20 cellular contexts compared by ENCODE assay signal in the genomic region with DNA sequence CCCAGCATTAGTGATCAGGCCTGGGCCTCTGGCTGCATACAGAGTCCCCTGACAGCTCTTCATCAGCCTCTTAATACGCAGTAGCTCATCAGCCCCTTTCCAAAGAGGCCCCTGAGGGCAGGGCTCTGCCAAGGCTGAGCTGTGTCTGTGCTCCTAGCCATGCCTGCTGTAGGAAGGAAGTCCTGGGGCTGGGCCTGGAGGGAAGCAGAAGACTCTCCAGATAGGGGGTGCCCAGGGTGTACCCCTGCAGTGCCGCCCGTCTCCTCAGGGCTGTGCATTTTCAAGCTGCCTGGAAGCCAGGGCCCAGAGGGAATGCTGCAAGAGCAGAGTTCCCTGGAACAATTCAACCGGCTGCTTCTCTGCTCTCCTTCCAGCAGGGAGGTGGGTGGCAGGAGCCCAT.
"Had no signal": no experiment of that assay in that cellular context is flagged by ENCODE, and none has a peak within 500 bp of the region (broad histone marks: within the 10 kb centered on the region; RNA-seq: fewer than 3 reads in every experiment).

No MANE protein-coding gene starts in this region.

- H3K4me1 ChIP-seq: colonic mucosa, foreskin keratinocyte, pancreas had no signal

- DNase-seq: cerebellar nuclear complex; colonic mucosa; effector CD4-positive, alpha-beta T cell; endodermal cell; erythroblast; foreskin keratinocyte; mammary epithelial cell; natural killer cell; nucleus accumbens; sigmoid colon; stimulated activated CD4-positive, alpha-beta T cell treated with anti-CD3 and anti-CD28 coated beads, Interleukin-12 subunit alpha, Interleukin-12 subunit beta, amount 100 ng/mL, for 4 hours; stimulated activated naive CD4-positive, alpha-beta T cell; stomach; substantia nigra; transverse colon had no signal

- ATAC-seq: foreskin keratinocyte, natural killer cell, pancreas had no signal

- H3K4me1 Mint-ChIP-seq: natural killer cell had no signal

- H3K4me3 Mint-ChIP-seq: endodermal cell, natural killer cell, neural crest cell had no signal

- H3K27ac ChIP-seq: colonic mucosa, foreskin keratinocyte, pancreas, sigmoid colon, skin epidermis, stomach, thoracic aorta had no signal

- H3K9me3 Mint-ChIP-seq: endodermal cell, natural killer cell, neural crest cell had no signal

- H3K4me3 ChIP-seq: colonic mucosa, pancreas, sigmoid colon, skin epidermis, stomach, thoracic aorta, transverse colon had no signal

- H3K36me3 Mint-ChIP-seq: natural killer cell had no signal

- H3K27ac Mint-ChIP-seq: endodermal cell, natural killer cell, progenitor cell of endocrine pancreas had no signal

- H3K27me3 ChIP-seq: colonic mucosa, pancreas had no signal

- H3K36me3 ChIP-seq: colonic mucosa, pancreas, sigmoid colon, stomach, thoracic aorta, transverse colon had no signal

- H3K9me3 ChIP-seq: colonic mucosa, pancreas, sigmoid colon, stomach, thoracic aorta, transverse colon had no signal
